In the genomic region with DNA sequence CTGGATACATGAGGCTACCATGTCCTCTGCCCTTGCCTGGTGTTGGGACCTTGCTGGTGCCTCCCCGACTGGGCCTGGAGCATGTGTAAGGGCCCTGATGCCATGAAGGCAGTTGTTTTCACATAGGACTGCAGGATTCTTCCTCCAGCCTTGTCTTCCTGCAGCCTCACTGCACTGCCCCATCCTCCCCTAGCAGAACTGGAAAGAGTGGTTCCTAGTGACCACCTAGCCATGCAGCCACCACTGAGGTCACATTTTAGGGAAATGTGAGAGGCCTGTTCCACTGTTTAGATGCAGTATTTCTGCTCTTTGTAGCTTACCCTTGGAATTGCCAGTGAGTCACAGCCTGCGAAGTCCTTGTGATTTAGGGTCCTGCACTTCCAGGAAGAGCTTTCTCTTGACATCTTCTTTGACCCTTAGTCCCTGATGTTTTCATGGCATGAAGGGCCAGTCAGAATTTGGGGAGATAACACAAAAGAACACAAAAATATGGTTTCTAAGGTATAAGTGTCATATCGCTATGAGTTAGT, we compare ENCODE assay signal across 14 cellular contexts. TPM values are rescaled to one million over a fixed set of nuclear protein-coding genes. Genes with fewer than 3 reads are reported as not detected.
DNase-seq lines count a peak whose midpoint lies in the region; ATAC-seq and TF ChIP-seq lines count a peak whose summit lies in the region.
"Had no signal": no experiment of that assay in that cellular context is flagged by ENCODE, and none has a peak within 500 bp of the region (broad histone marks: within the 10 kb centered on the region; RNA-seq: fewer than 3 reads in every experiment).

No MANE protein-coding gene starts in this region.

- no peak for TF ChIP-seq RAD21 in IMR-90 (IDR thresholded peaks at IDR 0.05; ENCODE audit: low read length)

- dilution Hi-C loops in IMR-90 (cut with HindIII; ENCODE audit: low sequenced_read_pairs, unreplicated experiment) = no loop called here

- CTCF ChIA-PET in IMR-90 (lab: Yijun Ruan, JAX) = interaction anchor here (0.8 kb wide), 1 partner anchor 9 kb away, joined by 3 read pairs; no protein-coding TSS in a partner anchor
- CTCF ChIA-PET in activated CD8-positive, alpha-beta T cell treated with anti-CD3 and anti-CD28 coated beads, Interleukin-2, amount 10 ng/mL, durations not matched to agents 7 days and 5 days (lab: Charles Lee) = interaction anchor here (1.1 to 21.9 kb wide), 5 partner anchors 9 to 81 kb away, joined by 3 to 274 read pairs (median 9); no protein-coding TSS in a partner anchor

- H3K4me2 ChIP-seq in IMR-90 (ENCODE audit: low read depth, low read length) = no peak overlapping the region
- H3K4me2 ChIP-seq in mesenchymal stem cell (ENCODE audit: low read length, poor library complexity, severe bottlenecking) = no peak overlapping the region

- POLR2A ChIA-PET in IMR-90 (lab: Charles Lee; ENCODE audit: unreplicated experiment) = no interaction called here
- POLR2A ChIA-PET in activated CD8-positive, alpha-beta T cell treated with anti-CD3 and anti-CD28 coated beads, Interleukin-2, amount 10 ng/mL, durations not matched to agents 7 days and 5 days (lab: Charles Lee) = interaction anchor here (1.0 to 19.3 kb wide), 4 partner anchors 8 to 30 kb away, joined by 3 to 280 read pairs (median 20); a partner anchor contains a TSS

- peaks cover 5 to 41% of the 10 kb centered on the region in 2 experiments for H3K79me1 ChIP-seq in IMR-90 (ENCODE audit: low read depth in 1 of 2, low read length in 2 of 2)
- H3K79me1 ChIP-seq in mesenchymal stem cell (replicated peaks; ENCODE audit: low read length, poor library complexity, severe bottlenecking) = peaks cover 30% of the 10 kb centered on the region

- no peak overlapping the region for H2BK120ac ChIP-seq in IMR-90 (ENCODE audit: low read depth, low read length)
- no peak overlapping the region for H2BK120ac ChIP-seq in mesenchymal stem cell (ENCODE audit: low read depth, low read length)

- no TSS peak for BruUV-seq in IMR-90 (replicated peaks; lab: Mats Ljungman, UMichigan)

- in situ Hi-C loops in IMR-90 (cut with MboI; ENCODE audit: low sequenced_read_pairs) = no loop called here

- no peaks in the 10 kb centered on the region for H3K9me3 ChIP-seq in CD4-positive, CD25-positive, alpha-beta regulatory T cell (ENCODE audit: control insufficient read depth in 2 of 2, low read length in 2 of 2)
- H3K9me3 ChIP-seq in IMR-90 (ENCODE audit: control insufficient read depth, insufficient read depth, low read length) (no peaks in the 10 kb centered on the region), mesenchymal stem cell (ENCODE audit: control insufficient read depth, low read length) (no peaks in the 10 kb centered on the region)
- H3K9me3 ChIP-seq: BE2C had no signal

- no peak overlapping the region for H3K9ac ChIP-seq in IMR-90 (ENCODE audit: low read depth, low read length)
- H3K9ac ChIP-seq in mesenchymal stem cell (ENCODE audit: low read length) = no peak overlapping the region
- H3K9ac ChIP-seq: GM23248 had no signal

- TF ChIP-seq CTCF in IMR-90 (conservative IDR thresholded peaks at IDR 0.05; ENCODE audit: low read depth, low read length) = no peak
- no peak for TF ChIP-seq CTCF in type B pancreatic cell (conservative IDR thresholded peaks at IDR 0.05)
- no peak for TF ChIP-seq CTCF in chondrocyte (IDR thresholded peaks at IDR 0.05)
- TF ChIP-seq CTCF in lower leg skin (IDR thresholded peaks at IDR 0.05) = no peak

- H4K91ac ChIP-seq in IMR-90 (ENCODE audit: insufficient read depth, low read depth, low read length) (no peak overlapping the region), mesenchymal stem cell (ENCODE audit: low read length) (no peak overlapping the region)

- H2AK5ac ChIP-seq in IMR-90 (ENCODE audit: low read depth, low read length) = no peak overlapping the region
- H2AK5ac ChIP-seq in mesenchymal stem cell (ENCODE audit: low read length, severe bottlenecking) = no peak overlapping the region

- H3K56ac ChIP-seq in IMR-90 (ENCODE audit: extremely low read depth, insufficient read depth, low read length) = no peak overlapping the region

- ATAC-seq in CD4-positive, CD25-positive, alpha-beta regulatory T cell (ENCODE audit: low read depth in 2 of 2) = no peak
- ATAC-seq in IMR-90 (ENCODE audit: low read depth) = no peak
- ATAC-seq in activated CD8-positive, alpha-beta T cell treated with anti-CD3 and anti-CD28 coated beads, Interleukin-2, amount 10 ng/mL, durations not matched to agents 7 days and 5 days = no peak
- no peak for ATAC-seq in HG03442 (IDR thresholded peaks at IDR 0.05; ENCODE audit: unreplicated experiment)

- H3K23ac ChIP-seq in IMR-90 (ENCODE audit: low read depth, low read length) (no peak overlapping the region), mesenchymal stem cell (ENCODE audit: low read length in 2 of 2) (no peak overlapping the region)

- H4K8ac ChIP-seq in IMR-90 (ENCODE audit: low read depth in 2 of 2, low read length in 2 of 2) = 0 out of 4 replicates have a peak overlapping the region, but pooled peaks of 1 of the 2 experiments have one; percentile 20
- H4K8ac ChIP-seq in mesenchymal stem cell (ENCODE audit: low read length) = no peak overlapping the region

- H3K36me3 ChIP-seq in CD4-positive, CD25-positive, alpha-beta regulatory T cell (ENCODE audit: control insufficient read depth, insufficient read depth, low read length) = no peaks in the 10 kb centered on the region
- no peaks in the 10 kb centered on the region for H3K36me3 ChIP-seq in IMR-90 (ENCODE audit: control insufficient read depth, insufficient read depth, low read length)
- H3K36me3 ChIP-seq in mesenchymal stem cell (ENCODE audit: control insufficient read depth in 1 of 2, insufficient read depth in 2 of 2, low read depth in 1 of 2, low read length in 2 of 2) = no peaks in the 10 kb centered on the region
- H3K36me3 ChIP-seq: BE2C had no signal

- 60% methylated on average over 2 of the region's 3 CpGs; no CpG with 5 or more reads in 1 of the 2 experiments for WGBS in IMR-90 (ENCODE audit: extremely low coverage in 2 of 2, insufficient read length in 1 of 2), 2 experiments
- WGBS in mesenchymal stem cell = 71% methylated on average over 3 of the region's 3 CpGs
- WGBS in lower leg skin, 2 donors = 83 to 90% methylated on average over 3 of the region's 3 CpGs

- H2AK9ac ChIP-seq in IMR-90 (replicated peaks; ENCODE audit: low read depth, low read length, poor library complexity) = no peak overlapping the region

- no peaks in the 10 kb centered on the region for H3K27me3 Mint-ChIP-seq in CD4-positive, CD25-positive, alpha-beta regulatory T cell
- no peaks in the 10 kb centered on the region for H3K27me3 Mint-ChIP-seq in activated CD8-positive, alpha-beta T cell treated with anti-CD3 and anti-CD28 coated beads, Interleukin-2, amount 10 ng/mL, durations not matched to agents 7 days and 5 days (ENCODE audit: low read depth)
- H3K27me3 Mint-ChIP-seq in type B pancreatic cell (no peaks in the 10 kb centered on the region), chondrocyte (ENCODE audit: low read depth) (no peaks in the 10 kb centered on the region)

- peak overlapping the region; percentile 50; the same call in 1 of the 2 replicates for H3K18ac ChIP-seq in IMR-90 (ENCODE audit: low read depth, low read length)
- peak overlapping the region in 1 of 2 experiments; percentile 8 for H3K18ac ChIP-seq in mesenchymal stem cell (ENCODE audit: low read depth in 1 of 2, low read length in 2 of 2)

- H3K4me3 ChIP-seq in CD4-positive, CD25-positive, alpha-beta regulatory T cell (ENCODE audit: low read depth, low read length) = peak overlapping the region; percentile 87
- H3K4me3 ChIP-seq in IMR-90 (ENCODE audit: insufficient read depth, low read depth, low read length) (no peak overlapping the region), mesenchymal stem cell (ENCODE audit: insufficient read depth in 1 of 2, low read depth in 1 of 2, low read length in 2 of 2) (no peak overlapping the region), lower leg skin (ENCODE audit: low read depth, poor library complexity, severe bottlenecking) (no peak overlapping the region)
- H3K4me3 ChIP-seq: GM23248 had no signal

- no peak overlapping the region for H4K5ac ChIP-seq in IMR-90 (ENCODE audit: low read depth, low read length)

- H4K20me1 ChIP-seq in IMR-90 (ENCODE audit: insufficient read depth, low read length) = 0 out of 2 replicates have a peak, but pooled peaks cover 3% of the 10 kb centered on the region

- H3K36me3 Mint-ChIP-seq in CD4-positive, CD25-positive, alpha-beta regulatory T cell = peaks cover 11% of the 10 kb centered on the region
- peaks cover 50% of the 10 kb centered on the region for H3K36me3 Mint-ChIP-seq in activated CD8-positive, alpha-beta T cell treated with anti-CD3 and anti-CD28 coated beads, Interleukin-2, amount 10 ng/mL, durations not matched to agents 7 days and 5 days (ENCODE audit: low read depth)
- H3K36me3 Mint-ChIP-seq in type B pancreatic cell (peaks cover 3% of the 10 kb centered on the region), chondrocyte (ENCODE audit: low read depth) (no peaks in the 10 kb centered on the region)

- peaks cover 23% of the 10 kb centered on the region for H3K9me1 ChIP-seq in IMR-90 (ENCODE audit: insufficient read depth, low read length)

- H3K27ac Mint-ChIP-seq in CD4-positive, CD25-positive, alpha-beta regulatory T cell = peak overlapping the region; percentile 85 to 99 (median 90)
- H3K27ac Mint-ChIP-seq in activated CD8-positive, alpha-beta T cell treated with anti-CD3 and anti-CD28 coated beads, Interleukin-2, amount 10 ng/mL, durations not matched to agents 7 days and 5 days = peak overlapping the region; percentile 95
- H3K27ac Mint-ChIP-seq in type B pancreatic cell = no peak overlapping the region
- H3K27ac Mint-ChIP-seq in chondrocyte (ENCODE audit: unreplicated experiment) = no peak overlapping the region

- H3K27me3 ChIP-seq in CD4-positive, CD25-positive, alpha-beta regulatory T cell (ENCODE audit: control insufficient read depth, insufficient read depth, low read length) = no peaks in the 10 kb centered on the region
- no peaks in the 10 kb centered on the region for H3K27me3 ChIP-seq in IMR-90 (ENCODE audit: control insufficient read depth, insufficient read depth, low read length)
- H3K27me3 ChIP-seq in mesenchymal stem cell (ENCODE audit: control insufficient read depth in 1 of 2, insufficient read depth in 1 of 2, low read length in 2 of 2) = no peaks in the 10 kb centered on the region
- H3K27me3 ChIP-seq: BE2C had no signal

- H3K4ac ChIP-seq in IMR-90 (ENCODE audit: low read depth, low read length) = peak overlapping the region; percentile 35; the same call in 1 of the 2 replicates
- peak overlapping the region in 1 of 2 experiments; percentile 41 for H3K4ac ChIP-seq in mesenchymal stem cell (ENCODE audit: low read depth in 1 of 2, low read length in 2 of 2)

- H3K4me1 Mint-ChIP-seq in CD4-positive, CD25-positive, alpha-beta regulatory T cell = peaks cover 44 to 94% (median 73%) of the 10 kb centered on the region in 4 donors
- peaks cover 85% of the 10 kb centered on the region for H3K4me1 Mint-ChIP-seq in activated CD8-positive, alpha-beta T cell treated with anti-CD3 and anti-CD28 coated beads, Interleukin-2, amount 10 ng/mL, durations not matched to agents 7 days and 5 days (ENCODE audit: low read depth)
- H3K4me1 Mint-ChIP-seq in type B pancreatic cell (ENCODE audit: unreplicated experiment) (peaks cover 26% of the 10 kb centered on the region), chondrocyte (ENCODE audit: low read depth) (peaks cover 30% of the 10 kb centered on the region)

- peak overlapping the region in 1 of 2 experiments; percentile 23 for H2BK12ac ChIP-seq in mesenchymal stem cell (ENCODE audit: low read length in 2 of 2)

- intact Hi-C loops in IMR-90 (cut with micrococcal nuclease) = no loop called here
- intact Hi-C loops in lower leg skin (cut with DNase I; ENCODE audit: low total_unique reads) = no loop called here

- H2BK15ac ChIP-seq in IMR-90 (ENCODE audit: low read depth, low read length) = no peak overlapping the region
- H2BK15ac ChIP-seq in mesenchymal stem cell (ENCODE audit: low read depth, poor library complexity, severe bottlenecking) = no peak overlapping the region

- no peak for DNase-seq in CD4-positive, CD25-positive, alpha-beta regulatory T cell
- DNase-seq in IMR-90 = no peak
- DNase-seq in activated CD8-positive, alpha-beta T cell treated with anti-CD3 and anti-CD28 coated beads, Interleukin-2, amount 10 ng/mL, durations not matched to agents 7 days and 5 days = no peak
- peak; percentile 54 for DNase-seq in mesenchymal stem cell
- no peak for DNase-seq in type B pancreatic cell (ENCODE audit: extremely low spot score, unreplicated experiment)
- DNase-seq in chondrocyte (ENCODE audit: low spot score) = no peak
- DNase-seq in lower leg skin (ENCODE audit: low spot score in 2 of 2) = no peak
- DNase-seq: BE2C; NCI-H2171; nucleus accumbens; SHP77 treated with DMSO at 0.1 percent for 48 hours; stimulated activated CD4-positive, alpha-beta T cell treated with anti-CD3 and anti-CD28 coated beads, Interleukin-4, amount 100 ng/mL, for 24 hours had no signal

- H2BK5ac ChIP-seq in IMR-90 (ENCODE audit: low read depth, low read length, poor library complexity, severe bottlenecking) (no peak overlapping the region), mesenchymal stem cell (ENCODE audit: low read depth, low read length, poor library complexity, severe bottlenecking) (no peak overlapping the region)

- H3K27ac ChIP-seq in CD4-positive, CD25-positive, alpha-beta regulatory T cell (ENCODE audit: insufficient read depth, low read length, poor library complexity, severe bottlenecking) = peak overlapping the region; percentile 85
- H3K27ac ChIP-seq in IMR-90 (ENCODE audit: insufficient read depth, low read length) (no peak overlapping the region), mesenchymal stem cell (ENCODE audit: low read length, poor library complexity, severe bottlenecking) (no peak overlapping the region)
- H3K27ac ChIP-seq: GM23248 had no signal

- peaks cover 90% of the 10 kb centered on the region for H3K4me1 ChIP-seq in CD4-positive, CD25-positive, alpha-beta regulatory T cell (ENCODE audit: control insufficient read depth, insufficient read depth, low read length, poor library complexity, severe bottlenecking)
- H3K4me1 ChIP-seq in IMR-90 (ENCODE audit: control insufficient read depth, insufficient read depth, low read length) (peaks cover 24% of the 10 kb centered on the region), mesenchymal stem cell (ENCODE audit: control insufficient read depth, insufficient read depth, low read depth, low read length) (peaks cover 6% of the 10 kb centered on the region)
- H3K4me1 ChIP-seq: BE2C had no signal

- no peak overlapping the region for H3K14ac ChIP-seq in IMR-90 (replicated peaks; ENCODE audit: low read depth, low read length)
- H3K14ac ChIP-seq in mesenchymal stem cell (ENCODE audit: low read length in 2 of 2) = no peak overlapping the region

- H2AFZ ChIP-seq in IMR-90 (replicated peaks; ENCODE audit: low read length, poor library complexity) (no peak overlapping the region), mesenchymal stem cell (ENCODE audit: low read depth, low read length) (no peak overlapping the region)
- H2AFZ ChIP-seq: GM23248 had no signal

- TF ChIP-seq POLR2A in IMR-90 (IDR thresholded peaks at IDR 0.05; ENCODE audit: low read depth, low read length) (no peak), lower leg skin (IDR thresholded peaks at IDR 0.05) (no peak)

- H2BK20ac ChIP-seq in IMR-90 (ENCODE audit: low read depth, low read length) = no peak overlapping the region; the same call in 1 of the 2 replicates

- peak overlapping the region; percentile 89 to 92 (median 91) for H3K4me3 Mint-ChIP-seq in CD4-positive, CD25-positive, alpha-beta regulatory T cell
- H3K4me3 Mint-ChIP-seq in activated CD8-positive, alpha-beta T cell treated with anti-CD3 and anti-CD28 coated beads, Interleukin-2, amount 10 ng/mL, durations not matched to agents 7 days and 5 days = no peak overlapping the region
- no peak overlapping the region for H3K4me3 Mint-ChIP-seq in type B pancreatic cell
- no peak overlapping the region for H3K4me3 Mint-ChIP-seq in chondrocyte (ENCODE audit: unreplicated experiment)

- H3K9me3 Mint-ChIP-seq in CD4-positive, CD25-positive, alpha-beta regulatory T cell = no peaks in the 10 kb centered on the region
- no peaks in the 10 kb centered on the region for H3K9me3 Mint-ChIP-seq in activated CD8-positive, alpha-beta T cell treated with anti-CD3 and anti-CD28 coated beads, Interleukin-2, amount 10 ng/mL, durations not matched to agents 7 days and 5 days (ENCODE audit: insufficient read depth)
- H3K9me3 Mint-ChIP-seq in type B pancreatic cell (no peaks in the 10 kb centered on the region), chondrocyte (ENCODE audit: low read depth) (no peaks in the 10 kb centered on the region)

RNA-seq across cellular contexts. Expression of a gene that starts 24.2 kb away (rescaled TPM):
- 120 TPM for total RNA-seq in CD4-positive, CD25-positive, alpha-beta regulatory T cell
- polyA plus RNA-seq in CD4-positive, CD25-positive, alpha-beta regulatory T cell = 100 to 1,000 TPM; 183 to 244 (median 202) TPM
- 29.9 and 42.5 TPM in 2 replicates for total RNA-seq in IMR-90 (2012; rRNA removed)
- polyA plus RNA-seq in IMR-90 (2012; rRNA removed) = 16.2 and 20.3 TPM in 2 replicates
- polyA plus RNA-seq in IMR-90 (2012; cell fraction: cytosol; rRNA removed) = 2.1 and 6.1 TPM in 2 replicates
- polyA plus RNA-seq in IMR-90 (2012; cell fraction: nucleus; rRNA removed; ENCODE audit: low replicate concordance) = 1.7 and 6.6 TPM in 2 replicates
- 100 to 1,000 TPM; 123 to 127 TPM for total RNA-seq in activated CD8-positive, alpha-beta T cell treated with anti-CD3 and anti-CD28 coated beads, Interleukin-2, amount 10 ng/mL, durations not matched to agents 7 days and 5 days
- polyA plus RNA-seq in mesenchymal stem cell (2013, experiment 1 of 2) = 14.4 TPM
- 15.0 TPM for polyA plus RNA-seq in mesenchymal stem cell (2013, experiment 2 of 2)
- 11.8 and 17.3 TPM in 2 replicates for total RNA-seq in type B pancreatic cell (ENCODE audit: low replicate concordance)
- total RNA-seq in chondrocyte = 15.0 to 22.3 TPM (median 19.5 TPM) in 3 replicates
- total RNA-seq in lower leg skin = 10 to 100 TPM; 52.0 to 61.2 (median 54.7) TPM

Comparison
In these comparisons a context has a peak if more than half of its experiments do, and no peak if none do; other contexts are left out.
1. H3K27ac Mint-ChIP-seq: peak in CD4-positive, CD25-positive, alpha-beta regulatory T cell (3 of 3) and activated CD8-positive, alpha-beta T cell treated with anti-CD3 and anti-CD28 coated beads, Interleukin-2, amount 10 ng/mL, durations not matched to agents 7 days and 5 days (single experiment); none in type B pancreatic cell (single experiment) and chondrocyte (single experiment).
2. H3K4me3 Mint-ChIP-seq: peak in CD4-positive, CD25-positive, alpha-beta regulatory T cell (4 of 4); none in activated CD8-positive, alpha-beta T cell treated with anti-CD3 and anti-CD28 coated beads, Interleukin-2, amount 10 ng/mL, durations not matched to agents 7 days and 5 days (single experiment), type B pancreatic cell (single experiment) and chondrocyte (single experiment).